Comparison of ENCODE assay signal across 8 cellular contexts in the genomic region with DNA sequence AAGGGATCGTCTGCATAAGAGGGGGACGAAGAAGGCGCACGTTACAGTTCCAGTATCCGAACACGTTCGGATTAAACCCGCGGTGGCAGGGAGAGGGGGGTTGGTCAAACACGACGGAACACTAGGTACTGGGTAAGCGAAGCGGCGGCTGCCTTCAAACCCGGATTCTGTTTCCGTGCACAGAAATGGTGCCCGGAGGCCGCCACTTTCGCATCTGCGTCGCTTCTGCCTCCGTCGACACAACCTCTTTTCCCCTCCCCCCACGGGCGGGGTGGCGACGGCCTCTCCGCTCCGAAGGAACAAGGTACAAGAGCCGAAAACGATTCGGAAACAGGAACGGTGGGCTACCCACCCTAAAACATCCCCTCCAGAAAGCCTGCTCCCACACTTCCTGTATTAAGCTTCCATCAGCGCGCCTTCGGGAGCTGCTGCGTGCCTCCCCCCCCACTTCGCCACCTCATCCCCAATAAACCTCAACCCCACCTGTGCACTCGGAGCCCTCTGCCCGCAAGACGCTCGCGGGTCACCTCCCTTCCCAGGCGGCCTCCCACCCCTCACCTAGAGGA. TPM values are rescaled to one million over a fixed set of nuclear protein-coding genes. Genes with fewer than 3 reads are reported as not detected.
DNase-seq lines count a peak whose midpoint lies in the region; ATAC-seq and TF ChIP-seq lines count a peak whose summit lies in the region.

No MANE protein-coding gene starts in this region.

- H3K4me1 ChIP-seq in duodenal mucosa (ENCODE audit: control insufficient read depth in 1 of 2, insufficient read depth in 2 of 2, low read length in 2 of 2): peaks cover 30 to 50% of the 10 kb centered on the region in 2 donors

- no peaks in the 10 kb centered on the region for H3K27me3 ChIP-seq in duodenal mucosa (ENCODE audit: control insufficient read depth in 1 of 2, insufficient read depth in 2 of 2, low read length in 2 of 2)

- DNase-seq in NCI-H460 (ENCODE audit: extremely low read depth, low read depth) (peak; percentile 22), lung microvascular endothelial cell (ENCODE audit: low read depth in 2 of 2) (peak; percentile 58 to 63)
- DNase-seq in activated CD4-positive, alpha-beta T cell treated with anti-CD3 and anti-CD28 coated beads, Interleukin-2, amount 50 U/mL, for 48 hours: peak; percentile 81 to 85
- peak; percentile 63 to 82 (median 68) for DNase-seq in stimulated activated CD4-positive, alpha-beta T cell treated with anti-CD3 and anti-CD28 coated beads, TNF-alpha, amount 100 ng/mL, for 48 hours (ENCODE audit: low read depth in 3 of 3)

- peak overlapping the region; percentile 98 for H3K27ac ChIP-seq in 22Rv1
- peak overlapping the region; percentile 96 for H3K27ac ChIP-seq in duodenal mucosa (ENCODE audit: low read depth, low read length)

- peak overlapping the region; percentile 93 to 98 for H3K4me3 ChIP-seq in duodenal mucosa (ENCODE audit: low read depth in 1 of 2, low read length in 2 of 2)

- no peaks in the 10 kb centered on the region for H3K36me3 ChIP-seq in duodenal mucosa (ENCODE audit: control insufficient read depth in 1 of 2, insufficient read depth in 2 of 2, low read length in 2 of 2)

- no peak for TF ChIP-seq CTCF in 22Rv1 (IDR thresholded peaks at IDR 0.05)

- no peaks in the 10 kb centered on the region for H3K9me3 ChIP-seq in duodenal mucosa (ENCODE audit: control insufficient read depth in 1 of 2, low read length in 2 of 2)

- peak; percentile 29 for ATAC-seq in HG02973 (IDR thresholded peaks at IDR 0.05; ENCODE audit: unreplicated experiment)

- H3K9ac ChIP-seq in duodenal mucosa (ENCODE audit: low read depth in 1 of 2, low read length in 2 of 2): peak overlapping the region; percentile 98 to 99

- TF ChIP-seq POLR2A in GM15510 (IDR thresholded peaks at IDR 0.05; ENCODE audit: borderline replicate concordance, extremely low read depth, insufficient read length): peak; percentile 35

RNA-seq across cellular contexts. Expression of a gene that starts 0.7 kb away (rescaled TPM):
- 93.2 and 112 TPM in 2 replicates for total RNA-seq in NCI-H460 (2014; rRNA removed; shearing (Covaris generic))
- 58.8 and 84.9 TPM in 2 replicates for polyA plus RNA-seq in NCI-H460 (2014; cell fraction: nucleus; rRNA removed)
- 139 and 168 TPM in 2 replicates for total RNA-seq in lung microvascular endothelial cell

RNA-seq across cellular contexts. Expression of a gene that starts 42.2 kb away (rescaled TPM):
- 1.1 and 2.2 TPM in 2 replicates for total RNA-seq in NCI-H460 (2014; rRNA removed; shearing (Covaris generic))
- polyA plus RNA-seq in NCI-H460 (2014; cell fraction: nucleus; rRNA removed): 0.04 and 0.36 TPM in 2 replicates
- under 0.01 TPM in 2 replicates for total RNA-seq in lung microvascular endothelial cell

RNA-seq across cellular contexts. Expression of a gene that starts 51.8 kb away (rescaled TPM):
- total RNA-seq in NCI-H460 (2014; rRNA removed; shearing (Covaris generic)): 60.7 and 65.9 TPM in 2 replicates
- 37.6 and 44.0 TPM in 2 replicates for polyA plus RNA-seq in NCI-H460 (2014; cell fraction: nucleus; rRNA removed)
- 59.7 and 76.6 TPM in 2 replicates for total RNA-seq in lung microvascular endothelial cell

Comparison
In these comparisons a context has a peak if more than half of its experiments do, and no peak if none do; other contexts are left out.
1. Peak in every context shown above with its lines: DNase-seq, ATAC-seq, H3K4me3 ChIP-seq and H3K27ac ChIP-seq.
2. DNase-seq: peak in every context shown above with its lines; median percentile 83 in activated CD4-positive, alpha-beta T cell treated with anti-CD3 and anti-CD28 coated beads, Interleukin-2, amount 50 U/mL, for 48 hours; 68 in stimulated activated CD4-positive, alpha-beta T cell treated with anti-CD3 and anti-CD28 coated beads, TNF-alpha, amount 100 ng/mL, for 48 hours; 60 in lung microvascular endothelial cell; 22 in NCI-H460.